ENCODE assay signal across 20 cellular contexts in genomic region chr16:87552772-87553171, GRCh38. TPM values are rescaled to one million over a fixed set of nuclear protein-coding genes. Genes with fewer than 3 reads are reported as not detected.
DNase-seq lines count a peak whose midpoint lies in the region; ATAC-seq and TF ChIP-seq lines count a peak whose summit lies in the region.
"Had no signal": no experiment of that assay in that cellular context is flagged by ENCODE, and none has a peak within 500 bp of the region (broad histone marks: within the 10 kb centered on the region; RNA-seq: fewer than 3 reads in every experiment).

No MANE protein-coding gene starts in this region.

- H3K9me3 Mint-ChIP-seq in chondrocyte (ENCODE audit: low read depth), result no peaks in the 10 kb centered on the region
- H3K9me3 Mint-ChIP-seq in nephron progenitor cell, result no peaks in the 10 kb centered on the region

- DNase-seq in DMS53 treated with DMSO at 0.1 percent for 48 hours (lab: John Stamatoyannopoulos, UW; ENCODE audit: unreplicated experiment), result peak; percentile 1
- peak; percentile 52 for DNase-seq in M059J (ENCODE audit: low read depth)
- no peak for DNase-seq in chondrocyte (ENCODE audit: low spot score)
- DNase-seq in nephron progenitor cell, result no peak
- no peak for DNase-seq in NCI-H774 (lab: John Stamatoyannopoulos, UW)
- DNase-seq in NCI-H128 (lab: John Stamatoyannopoulos, UW; ENCODE audit: unreplicated experiment), result no peak
- DNase-seq: activated CD4-positive, alpha-beta T cell treated with anti-CD3 and anti-CD28 coated beads for 48 hours; activated CD8-positive, alpha-beta memory T cell treated with anti-CD3 and anti-CD28 coated beads, Interleukin-2, amount 50 U/mL, for 4 hours; activated effector memory CD4-positive, alpha-beta T cell treated with Interleukin-2 at 50 U/mL for 16 hours; cortex of kidney; gastrocnemius medialis; GDM1; naive thymus-derived CD8-positive, alpha-beta T cell; NCI-H146; spleen had no signal

- H3K27me3 Mint-ChIP-seq in chondrocyte (ENCODE audit: low read depth), result peaks cover 21% of the 10 kb centered on the region
- H3K27me3 Mint-ChIP-seq in nephron progenitor cell (ENCODE audit: low read depth, poor library complexity), result peaks cover 9% of the 10 kb centered on the region

- H3K4me1 Mint-ChIP-seq in chondrocyte (ENCODE audit: low read depth) (peaks cover 20% of the 10 kb centered on the region), nephron progenitor cell (peaks cover 41% of the 10 kb centered on the region)

- H3K27ac Mint-ChIP-seq in chondrocyte (ENCODE audit: unreplicated experiment) (peak overlapping the region; percentile 8), nephron progenitor cell (peak overlapping the region; percentile 44)

- H3K4me3 Mint-ChIP-seq in chondrocyte (ENCODE audit: unreplicated experiment) (no peak overlapping the region), nephron progenitor cell (no peak overlapping the region)
- H3K4me3 Mint-ChIP-seq: naive thymus-derived CD8-positive, alpha-beta T cell had no signal

- TF ChIP-seq CTCF in chondrocyte (IDR thresholded peaks at IDR 0.05) (no peak), nephron progenitor cell (IDR thresholded peaks at IDR 0.05) (no peak)

- no peak for ATAC-seq in GM19397 (IDR thresholded peaks at IDR 0.05; ENCODE audit: unreplicated experiment)
- no peak for ATAC-seq in GM18520 (IDR thresholded peaks at IDR 0.05; ENCODE audit: unreplicated experiment)
- ATAC-seq: gastrocnemius medialis; GM12878; naive thymus-derived CD8-positive, alpha-beta T cell had no signal

- no peaks in the 10 kb centered on the region for H3K36me3 Mint-ChIP-seq in chondrocyte (ENCODE audit: low read depth)
- no peaks in the 10 kb centered on the region for H3K36me3 Mint-ChIP-seq in nephron progenitor cell (ENCODE audit: low read depth)
- H3K36me3 Mint-ChIP-seq: naive thymus-derived CD8-positive, alpha-beta T cell had no signal

RNA-seq across cellular contexts. Expression of gene JPH3, which starts 49.5 kb away (rescaled TPM):
- 0.05 TPM in 1 of 2 replicates, not detected in the other for total RNA-seq in M059J (2014; rRNA removed; shearing (Covaris generic))
- total RNA-seq in chondrocyte, result 1.1 to 1.9 TPM (median 1.2 TPM) in 3 replicates
- total RNA-seq: gastrocnemius medialis; GM12878; HT-29; naive thymus-derived CD8-positive, alpha-beta T cell; RPMI7951; spleen had no signal

RNA-seq across cellular contexts. Expression of gene ZCCHC14, which starts 59.9 kb away (rescaled TPM):
- total RNA-seq in M059J (2014; rRNA removed; shearing (Covaris generic)), result 3.4 and 7.8 TPM in 2 replicates
- 28.0 to 29.6 TPM (median 29.6 TPM) in 3 replicates for total RNA-seq in chondrocyte

Comparison
In these comparisons a context has a peak if more than half of its experiments do, and no peak if none do; other contexts are left out.
1. DNase-seq: peak in DMS53 treated with DMSO at 0.1 percent for 48 hours (single experiment) and M059J (single experiment); none in chondrocyte (single experiment), nephron progenitor cell (single experiment), NCI-H774 (single experiment) and NCI-H128 (single experiment).